Comparison of ENCODE assay signal across 14 cellular contexts in genomic region chr1:242206994-242207393, GRCh38.
A peak's percentile ranks its signal among the peaks of the same experiment; 100 is the strongest.
DNase-seq lines count a peak whose midpoint lies in the region; ATAC-seq and TF ChIP-seq lines count a peak whose summit lies in the region.
"Had no signal": no experiment of that assay in that cellular context is flagged by ENCODE, and none has a peak within 500 bp of the region (broad histone marks: within the 10 kb centered on the region; RNA-seq: fewer than 3 reads in every experiment).

No MANE protein-coding gene starts in this region.

- no peak overlapping the region for H2BK12ac ChIP-seq in mesenchymal stem cell (ENCODE audit: low read length in 2 of 2)

- H2BK15ac ChIP-seq in mesenchymal stem cell (ENCODE audit: low read depth, poor library complexity, severe bottlenecking), result no peak overlapping the region

- no peaks in the 10 kb centered on the region for H3K79me2 ChIP-seq in SK-N-SH (ENCODE audit: insufficient read depth)

- H3K9me2 ChIP-seq in SK-N-SH, result no peaks in the 10 kb centered on the region

- H3K27ac ChIP-seq in RWPE2 (ENCODE audit: poor library complexity, severe bottlenecking), result no peak overlapping the region
- peak overlapping the region; percentile 78 for H3K27ac ChIP-seq in epithelial cell of prostate
- no peak overlapping the region for H3K27ac ChIP-seq in mesenchymal stem cell (ENCODE audit: low read length, poor library complexity, severe bottlenecking)
- H3K27ac ChIP-seq in testis, result no peak overlapping the region
- H3K27ac ChIP-seq in SK-N-SH (ENCODE audit: low read depth in 2 of 2, low read length in 1 of 2), result no peak overlapping the region

- no peak overlapping the region for H4K91ac ChIP-seq in mesenchymal stem cell (ENCODE audit: low read length)

- H3K36me3 ChIP-seq in MG63, result no peaks in the 10 kb centered on the region
- H3K36me3 ChIP-seq in RWPE2 (ENCODE audit: low read depth), result no peaks in the 10 kb centered on the region
- H3K36me3 ChIP-seq in mesenchymal stem cell (ENCODE audit: control insufficient read depth in 1 of 2, insufficient read depth in 2 of 2, low read depth in 1 of 2, low read length in 2 of 2), result no peaks in the 10 kb centered on the region
- H3K36me3 ChIP-seq in testis (ENCODE audit: low read depth, missing control alignments), result no peaks in the 10 kb centered on the region
- H3K36me3 ChIP-seq in SK-N-SH (replicated peaks in 1 of 2; ENCODE audit: control insufficient read depth in 1 of 2, insufficient read depth in 2 of 2, low read length in 1 of 2), result no peaks in the 10 kb centered on the region

- no peak for TF ChIP-seq CTCF in RWPE2 (IDR thresholded peaks at IDR 0.05; ENCODE audit: poor library complexity, severe bottlenecking)
- no peak for TF ChIP-seq CTCF in testis (IDR thresholded peaks at IDR 0.05)
- TF ChIP-seq CTCF in SK-N-SH (IDR thresholded peaks at IDR 0.05), result no peak

- H3K4me2 ChIP-seq in mesenchymal stem cell (ENCODE audit: low read length, poor library complexity, severe bottlenecking), result no peak overlapping the region
- no peak overlapping the region for H3K4me2 ChIP-seq in SK-N-SH

- H4K20me1 ChIP-seq in SK-N-SH (ENCODE audit: insufficient read depth), result no peaks in the 10 kb centered on the region

- H2AK5ac ChIP-seq in mesenchymal stem cell (ENCODE audit: low read length, severe bottlenecking), result no peak overlapping the region

- TF ChIP-seq EP300 in SK-N-SH (IDR thresholded peaks at IDR 0.05; ENCODE audit: borderline replicate concordance in 1 of 2, low read depth in 1 of 2, low read length in 1 of 2), result no peak

- no peak overlapping the region for H3K18ac ChIP-seq in mesenchymal stem cell (ENCODE audit: low read depth in 1 of 2, low read length in 2 of 2)

- ATAC-seq in RWPE2 (ENCODE audit: low read depth), result peak; percentile 44

- H4K8ac ChIP-seq in mesenchymal stem cell (ENCODE audit: low read length), result no peak overlapping the region

- CTCF ChIA-PET in SK-N-SH (lab: Yijun Ruan, JAX), result interaction anchor here (1.0 kb wide), 1 partner anchor 23 kb away, joined by 3 read pairs; no protein-coding TSS in a partner anchor

- H3K4me3 ChIP-seq in MG63 (no peak overlapping the region), RWPE2 (ENCODE audit: severe bottlenecking) (no peak overlapping the region), mesenchymal stem cell (ENCODE audit: insufficient read depth in 1 of 2, low read depth in 1 of 2, low read length in 2 of 2) (peak overlapping the region in 1 of 2 experiments; percentile 7), testis (no peak overlapping the region), SK-N-SH (ENCODE audit: low read depth in 2 of 2, low read length in 1 of 2) (no peak overlapping the region)

- TF ChIP-seq POLR2A in testis (IDR thresholded peaks at IDR 0.05), result no peak

- TF ChIP-seq RAD21 in SK-N-SH (IDR thresholded peaks at IDR 0.05; ENCODE audit: low read length), result no peak

- DNase-seq in MG63, result peak; percentile 45
- no peak for DNase-seq in RWPE2 (ENCODE audit: low spot score)
- DNase-seq in epithelial cell of prostate (ENCODE audit: low read depth, low spot score), result peak; percentile 44
- DNase-seq in mesenchymal stem cell, result no peak
- no peak for DNase-seq in activated CD4-positive, CD25-positive, alpha-beta regulatory T cell treated with anti-CD3 and anti-CD28 coated beads, Interleukin-2, amount 50 U/mL, for 72 hours
- DNase-seq in testis, result no peak
- DNase-seq in SK-N-SH, result no peak
- DNase-seq: C1 segment of cervical spinal cord; CD4-positive, alpha-beta T cell; DMS153; DMS79 treated with DMSO at 0.1 percent for 48 hours; EL; GOT3; H9 had no signal

- no peaks in the 10 kb centered on the region for H3K9me3 ChIP-seq in MG63
- no peaks in the 10 kb centered on the region for H3K9me3 ChIP-seq in RWPE2 (ENCODE audit: severe bottlenecking)
- H3K9me3 ChIP-seq in mesenchymal stem cell (ENCODE audit: control insufficient read depth, low read length), result no peaks in the 10 kb centered on the region
- H3K9me3 ChIP-seq in testis, result no peaks in the 10 kb centered on the region
- no peaks in the 10 kb centered on the region for H3K9me3 ChIP-seq in SK-N-SH

- no peak overlapping the region for H3K23ac ChIP-seq in mesenchymal stem cell (ENCODE audit: low read length in 2 of 2)

- no peaks in the 10 kb centered on the region for H3K4me1 ChIP-seq in RWPE2 (ENCODE audit: insufficient read depth, poor library complexity, severe bottlenecking)
- peaks cover 2% of the 10 kb centered on the region for H3K4me1 ChIP-seq in mesenchymal stem cell (ENCODE audit: control insufficient read depth, insufficient read depth, low read depth, low read length)
- no peaks in the 10 kb centered on the region for H3K4me1 ChIP-seq in testis
- peaks cover 0 to 4% of the 10 kb centered on the region in 2 experiments; a peak in 1 of 4 replicates for H3K4me1 ChIP-seq in SK-N-SH (ENCODE audit: control insufficient read depth in 1 of 2, insufficient read depth in 2 of 2, low read depth in 1 of 2, low read length in 1 of 2)

- H2BK120ac ChIP-seq in mesenchymal stem cell (ENCODE audit: low read depth, low read length), result no peak overlapping the region

- peak overlapping the region; percentile 76 for H3K9ac ChIP-seq in mesenchymal stem cell (ENCODE audit: low read length)
- H3K9ac ChIP-seq in SK-N-SH, result no peak overlapping the region

- 87% methylated on average over 4 of the region's 4 CpGs for WGBS in mesenchymal stem cell
- WGBS in testis, 2 donors, result 91 to 93% methylated on average over 4 of the region's 4 CpGs
- WGBS in SK-N-SH (ENCODE audit: low lambda C conversion rate), result 54% methylated on average over 4 of the region's 4 CpGs

- H3K27me3 ChIP-seq in MG63 (no peaks in the 10 kb centered on the region), RWPE2 (ENCODE audit: insufficient read depth, poor library complexity, severe bottlenecking) (no peaks in the 10 kb centered on the region), mesenchymal stem cell (ENCODE audit: control insufficient read depth in 1 of 2, insufficient read depth in 1 of 2, low read length in 2 of 2) (no peaks in the 10 kb centered on the region), testis (no peaks in the 10 kb centered on the region), SK-N-SH (ENCODE audit: insufficient read depth) (no peaks in the 10 kb centered on the region)

- no peak overlapping the region for H2BK5ac ChIP-seq in mesenchymal stem cell (ENCODE audit: low read depth, low read length, poor library complexity, severe bottlenecking)

- no peaks in the 10 kb centered on the region for H3K79me1 ChIP-seq in mesenchymal stem cell (replicated peaks; ENCODE audit: low read length, poor library complexity, severe bottlenecking)

- H3K4ac ChIP-seq in mesenchymal stem cell (ENCODE audit: low read depth in 1 of 2, low read length in 2 of 2), result no peak overlapping the region

- intact Hi-C loops in testis (cut with DNase I; ENCODE audit: low total_unique reads), result no loop called here

- POLR2A ChIA-PET in SK-N-SH (lab: Yijun Ruan, JAX), result no interaction called here

- no peaks in the 10 kb centered on the region for H3F3A ChIP-seq in SK-N-SH (replicated peaks; ENCODE audit: insufficient read depth)

- H3K14ac ChIP-seq in mesenchymal stem cell (ENCODE audit: low read length in 2 of 2), result no peak overlapping the region

- H2AFZ ChIP-seq in mesenchymal stem cell (ENCODE audit: low read depth, low read length) (no peak overlapping the region), SK-N-SH (ENCODE audit: low read depth) (no peak overlapping the region)

TF ChIP-seq in SK-N-SH, 30 proteins besides CTCF, POLR2A, EP300 and RAD21:
- TF ChIP-seq ELF1 (IDR thresholded peaks at IDR 0.05) (no peak), MXI1 (IDR thresholded peaks at IDR 0.05; ENCODE audit: low read depth, low read length) (no peak), IRF3 (IDR thresholded peaks at IDR 0.05; ENCODE audit: low read depth, low read length) (no peak), RCOR1 (IDR thresholded peaks at IDR 0.05; ENCODE audit: low read length) (no peak), REST (IDR thresholded peaks at IDR 0.05; ENCODE audit: low read depth, low read length) (no peak)

Comparison
In these comparisons a context has a peak if more than half of its experiments do, and no peak if none do; other contexts are left out.
1. DNase-seq: peak in MG63 (single experiment) and epithelial cell of prostate (single experiment); none in RWPE2 (single experiment), mesenchymal stem cell (single experiment), activated CD4-positive, CD25-positive, alpha-beta regulatory T cell treated with anti-CD3 and anti-CD28 coated beads, Interleukin-2, amount 50 U/mL, for 72 hours (single experiment), testis (single experiment) and SK-N-SH (single experiment).